ENCODE assay signal across 24 cellular contexts in the genomic region with DNA sequence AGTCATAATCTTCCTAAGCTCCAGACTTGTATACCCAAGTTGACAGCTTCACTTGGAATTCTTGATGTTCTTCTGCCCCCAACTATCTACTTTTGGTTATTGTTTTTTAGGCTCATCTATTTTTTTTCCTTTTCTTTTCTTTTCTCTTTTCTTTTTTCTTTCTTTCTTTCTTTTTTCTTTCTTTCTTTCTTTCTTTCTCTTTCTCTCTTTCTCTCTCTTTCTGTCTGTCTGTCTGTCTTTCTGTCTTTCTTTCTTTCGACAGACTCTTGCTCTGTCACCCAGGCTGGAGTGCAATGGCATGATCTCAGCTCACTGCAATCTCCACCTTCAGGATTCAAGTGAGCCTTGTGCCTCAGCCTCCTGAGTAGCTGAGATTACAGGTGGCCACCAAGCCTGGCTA. TPM values are rescaled to one million over a fixed set of nuclear protein-coding genes. Genes with fewer than 3 reads are reported as not detected.
DNase-seq lines count a peak whose midpoint lies in the region; ATAC-seq, FAIRE-seq and TF ChIP-seq lines count a peak whose summit lies in the region.
"Had no signal": no experiment of that assay in that cellular context is flagged by ENCODE, and none has a peak within 500 bp of the region (broad histone marks: within the 10 kb centered on the region; RNA-seq: fewer than 3 reads in every experiment).

No MANE protein-coding gene starts in this region.

- H3K36me3 Mint-ChIP-seq in activated CD8-positive, alpha-beta memory T cell treated with anti-CD3 and anti-CD28 coated beads, Interleukin-2, amount 10 ng/mL, durations not matched to agents 7 days and 5 days: peaks cover 65% of the 10 kb centered on the region
- H3K36me3 Mint-ChIP-seq in H9 (ENCODE audit: insufficient read depth in 1 of 3, low read depth in 3 of 3) (peaks cover 13 to 64% (median 48%) of the 10 kb centered on the region in 3 experiments; a peak in 6 of 7 replicates), astrocyte (ENCODE audit: low read depth, unreplicated experiment) (peaks cover 19% of the 10 kb centered on the region), neural crest cell (ENCODE audit: low read depth) (peaks cover 14% of the 10 kb centered on the region)

- H4K8ac ChIP-seq in H9 (replicated peaks; ENCODE audit: insufficient read length, low read depth, low read length): no peak overlapping the region

- H2BK15ac ChIP-seq in H9 (ENCODE audit: low read depth, low read length): no peak overlapping the region

- no peaks in the 10 kb centered on the region for H4K20me1 ChIP-seq in H9 (ENCODE audit: control insufficient read depth, insufficient read depth, insufficient read length)
- peaks cover 78% of the 10 kb centered on the region for H4K20me1 ChIP-seq in astrocyte (ENCODE audit: insufficient read depth, low read length)

- peaks cover 16% of the 10 kb centered on the region for H3K36me3 ChIP-seq in astrocyte (ENCODE audit: insufficient read depth, low read length)

- CTCF ChIA-PET in activated CD8-positive, alpha-beta memory T cell treated with anti-CD3 and anti-CD28 coated beads, Interleukin-2, amount 10 ng/mL, durations not matched to agents 7 days and 5 days (lab: Charles Lee): interaction anchor here (1.7 kb wide), 1 partner anchor 40 kb away, joined by 4 read pairs; no protein-coding TSS in a partner anchor

- no peak for DNase-seq in activated CD8-positive, alpha-beta memory T cell treated with anti-CD3 and anti-CD28 coated beads, Interleukin-2, amount 10 ng/mL, durations not matched to agents 7 days and 5 days
- DNase-seq in activated CD8-positive, alpha-beta memory T cell treated with anti-CD3 and anti-CD28 coated beads, Interleukin-2, amount 50 U/mL, for 4 hours: no peak
- no peak for DNase-seq in H9
- DNase-seq in astrocyte (ENCODE audit: low read depth): no peak
- DNase-seq in neural crest cell (ENCODE audit: low read depth, low spot score): no peak
- DNase-seq in SHP77 (lab: John Stamatoyannopoulos, UW): no peak
- no peak for DNase-seq in cerebellum (ENCODE audit: low spot score)
- DNase-seq: ACHN; amniotic stem cell; C1 segment of cervical spinal cord; cerebellar nuclear complex; DMS153; IMR-90; kidney glomerular epithelial cell; mammary epithelial cell; MM.1S; NCI-H1436 treated with DMSO at 0.1 percent for 48 hours; NCI-H2171 treated with DMSO at 0.1 percent for 48 hours; NCI-H526 treated with DMSO at 0.1 percent for 48 hours; stimulated activated naive CD4-positive, alpha-beta T cell treated with Interleukin-2 at 50 U/mL for 16 hours; tibial artery had no signal

- no peak overlapping the region for H3K14ac ChIP-seq in H9 (ENCODE audit: insufficient read depth, low read length)

- TF ChIP-seq CTCF in H9 (conservative IDR thresholded peaks at IDR 0.05): no peak
- TF ChIP-seq CTCF in astrocyte (IDR thresholded peaks at IDR 0.05; ENCODE audit: insufficient read depth, low read depth, low read length): no peak
- TF ChIP-seq CTCF in neural crest cell (conservative IDR thresholded peaks at IDR 0.05): no peak

- H3K4me3 Mint-ChIP-seq in activated CD8-positive, alpha-beta memory T cell treated with anti-CD3 and anti-CD28 coated beads, Interleukin-2, amount 10 ng/mL, durations not matched to agents 7 days and 5 days: no peak overlapping the region
- no peak overlapping the region for H3K4me3 Mint-ChIP-seq in H9
- H3K4me3 Mint-ChIP-seq in astrocyte (ENCODE audit: unreplicated experiment): no peak overlapping the region
- H3K4me3 Mint-ChIP-seq in neural crest cell: no peak overlapping the region
- H3K4me3 Mint-ChIP-seq: nephron had no signal

- H2BK5ac ChIP-seq in H9 (ENCODE audit: insufficient read length, low read length): no peak overlapping the region

- FAIRE-seq in astrocyte (lab: Jason Lieb, UNC): no peak
- FAIRE-seq: GM19239 had no signal

- H3K27me3 Mint-ChIP-seq in activated CD8-positive, alpha-beta memory T cell treated with anti-CD3 and anti-CD28 coated beads, Interleukin-2, amount 10 ng/mL, durations not matched to agents 7 days and 5 days: no peaks in the 10 kb centered on the region
- no peaks in the 10 kb centered on the region for H3K27me3 Mint-ChIP-seq in H9 (ENCODE audit: low read depth)
- H3K27me3 Mint-ChIP-seq in astrocyte (ENCODE audit: low read depth, unreplicated experiment): no peaks in the 10 kb centered on the region
- no peaks in the 10 kb centered on the region for H3K27me3 Mint-ChIP-seq in neural crest cell (ENCODE audit: low read depth)

- H3K27ac Mint-ChIP-seq in activated CD8-positive, alpha-beta memory T cell treated with anti-CD3 and anti-CD28 coated beads, Interleukin-2, amount 10 ng/mL, durations not matched to agents 7 days and 5 days: peak overlapping the region; percentile 72
- H3K27ac Mint-ChIP-seq in H9: peak overlapping the region in 2 of 3 experiments; percentile 6 to 73; a peak in 1 of 7 replicates
- H3K27ac Mint-ChIP-seq in astrocyte (ENCODE audit: unreplicated experiment): peak overlapping the region; percentile 34
- peak overlapping the region; percentile 84 for H3K27ac Mint-ChIP-seq in neural crest cell (ENCODE audit: unreplicated experiment)

- H4K5ac ChIP-seq in H9 (ENCODE audit: insufficient read length, low read depth, low read length): no peak overlapping the region

- no peak overlapping the region for H2AFZ ChIP-seq in H9 (ENCODE audit: low read length)
- H2AFZ ChIP-seq in astrocyte (ENCODE audit: low read depth, low read length): no peak overlapping the region

- H3K4me1 ChIP-seq in H9 (ENCODE audit: insufficient read depth, low read length) (no peaks in the 10 kb centered on the region), astrocyte (ENCODE audit: insufficient read depth, low read length) (peaks cover 8% of the 10 kb centered on the region)

- no peaks in the 10 kb centered on the region for H3K79me1 ChIP-seq in H9 (ENCODE audit: insufficient read depth, low read depth, low read length, poor library complexity, severe bottlenecking)

- H2BK20ac ChIP-seq in H9 (ENCODE audit: low read depth, low read length, poor library complexity, severe bottlenecking): no peak overlapping the region

- H3K23me2 ChIP-seq in H9 (ENCODE audit: insufficient read length, low read depth, low read length, poor library complexity, severe bottlenecking): no peaks in the 10 kb centered on the region

- no peak overlapping the region for H3K4ac ChIP-seq in H9 (ENCODE audit: low read depth, low read length)

- H3K79me2 ChIP-seq in H9 (ENCODE audit: insufficient read depth, low read length): peaks cover 1% of the 10 kb centered on the region; the same call in 1 of the 2 replicates
- H3K79me2 ChIP-seq in astrocyte (ENCODE audit: insufficient read depth, low read length): peaks cover 84% of the 10 kb centered on the region

- H2BK120ac ChIP-seq in H9 (ENCODE audit: low read depth, low read length, poor library complexity, severe bottlenecking): no peak overlapping the region

- H3K18ac ChIP-seq in H9 (ENCODE audit: insufficient read length, low read depth, low read length): no peak overlapping the region

- no peak overlapping the region for H3K56ac ChIP-seq in H9 (ENCODE audit: insufficient read length, low read depth, low read length)

- peaks cover 20% of the 10 kb centered on the region for H3K4me1 Mint-ChIP-seq in activated CD8-positive, alpha-beta memory T cell treated with anti-CD3 and anti-CD28 coated beads, Interleukin-2, amount 10 ng/mL, durations not matched to agents 7 days and 5 days
- peaks cover 2 to 4% of the 10 kb centered on the region in 2 experiments for H3K4me1 Mint-ChIP-seq in H9
- H3K4me1 Mint-ChIP-seq in astrocyte (ENCODE audit: low read depth, unreplicated experiment): peaks cover 20% of the 10 kb centered on the region
- H3K4me1 Mint-ChIP-seq in neural crest cell: no peaks in the 10 kb centered on the region

- no peak overlapping the region for H3K4me3 ChIP-seq in astrocyte (ENCODE audit: insufficient read depth, low read depth, low read length)
- H3K4me3 ChIP-seq: tibial artery had no signal

- H3K9me3 ChIP-seq in H9 (ENCODE audit: control insufficient read depth, low read depth, low read length): no peaks in the 10 kb centered on the region
- H3K9me3 ChIP-seq in astrocyte (ENCODE audit: insufficient read depth, low read depth, low read length): no peaks in the 10 kb centered on the region
- H3K9me3 ChIP-seq: tibial artery had no signal

- H3K27me3 ChIP-seq in H9 (ENCODE audit: insufficient read depth, low read length) (no peaks in the 10 kb centered on the region), astrocyte (ENCODE audit: insufficient read depth, low read length) (no peaks in the 10 kb centered on the region)
- H3K27me3 ChIP-seq: tibial artery had no signal

- H4K91ac ChIP-seq in H9 (ENCODE audit: insufficient read length, low read depth, low read length): no peak overlapping the region

- no peaks in the 10 kb centered on the region for H3K9me3 Mint-ChIP-seq in activated CD8-positive, alpha-beta memory T cell treated with anti-CD3 and anti-CD28 coated beads, Interleukin-2, amount 10 ng/mL, durations not matched to agents 7 days and 5 days (ENCODE audit: low read depth)
- H3K9me3 Mint-ChIP-seq in H9 (no peaks in the 10 kb centered on the region), astrocyte (ENCODE audit: unreplicated experiment) (no peaks in the 10 kb centered on the region), neural crest cell (no peaks in the 10 kb centered on the region)
- H3K9me3 Mint-ChIP-seq: nephron had no signal

- WGBS in H9 (ENCODE audit: extremely low coverage, insufficient read length, low lambda C conversion rate): no CpG with 5 or more reads among the region's 1 CpG

- H3T11ph ChIP-seq in H9 (ENCODE audit: low read length): no peak overlapping the region

- no peak overlapping the region for H2BK12ac ChIP-seq in H9 (ENCODE audit: insufficient read length, low read depth, low read length)

- H3K4me2 ChIP-seq in H9 (ENCODE audit: insufficient read depth, insufficient read length, low read length) (no peak overlapping the region), astrocyte (ENCODE audit: low read length) (no peak overlapping the region)

- H3K27ac ChIP-seq in H9 (ENCODE audit: insufficient read length, low read depth, low read length) (no peak overlapping the region), astrocyte (ENCODE audit: low read depth, low read length) (no peak overlapping the region)
- H3K27ac ChIP-seq: tibial artery had no signal

- H2AK5ac ChIP-seq in H9 (ENCODE audit: insufficient read length, low read length): no peak overlapping the region

- no peak overlapping the region for H3K23ac ChIP-seq in H9 (ENCODE audit: insufficient read length, low read depth, low read length)

- H3K9ac ChIP-seq in H9 (ENCODE audit: extremely low read depth, insufficient read length, low read length) (no peak overlapping the region), astrocyte (ENCODE audit: low read length) (no peak overlapping the region)

- ATAC-seq in activated CD8-positive, alpha-beta memory T cell treated with anti-CD3 and anti-CD28 coated beads, Interleukin-2, amount 10 ng/mL, durations not matched to agents 7 days and 5 days: no peak
- no peak for ATAC-seq in HG02885 (IDR thresholded peaks at IDR 0.05; ENCODE audit: poor library complexity, unreplicated experiment)

RNA-seq across cellular contexts. Expression of a gene that starts 36.5 kb away (rescaled TPM):
- 100 to 1,000 TPM; 110 to 127 TPM for total RNA-seq in activated CD8-positive, alpha-beta memory T cell treated with anti-CD3 and anti-CD28 coated beads, Interleukin-2, amount 10 ng/mL, durations not matched to agents 7 days and 5 days
- total RNA-seq in H9 (2021): 34.2 and 38.2 TPM in 2 replicates
- 57.4 and 62.5 TPM in 2 replicates for total RNA-seq in astrocyte
- total RNA-seq in neural crest cell: 75.5 and 79.6 TPM in 2 replicates
- total RNA-seq in cerebellum: 247 TPM

Comparison
In these comparisons a context has a peak if more than half of its experiments do, and no peak if none do; other contexts are left out.
1. H3K27ac Mint-ChIP-seq: peak in every context shown above with its lines; median percentile 84 in neural crest cell; 72 in activated CD8-positive, alpha-beta memory T cell treated with anti-CD3 and anti-CD28 coated beads, Interleukin-2, amount 10 ng/mL, durations not matched to agents 7 days and 5 days; 40 in H9; 34 in astrocyte.